8 cellular contexts compared by ENCODE assay signal in genomic region chr16:1678500-1679098, GRCh38. TPM values are rescaled to one million over a fixed set of nuclear protein-coding genes. Genes with fewer than 3 reads are reported as not detected.
DNase-seq lines count a peak whose midpoint lies in the region; FAIRE-seq and TF ChIP-seq lines count a peak whose summit lies in the region.

No MANE protein-coding gene starts in this region.

- H3K9me3 Mint-ChIP-seq in progenitor cell of endocrine pancreas (ENCODE audit: low read depth) = no peaks in the 10 kb centered on the region

- TF ChIP-seq CTCF in HFF-Myc (IDR thresholded peaks at IDR 0.05; ENCODE audit: low read depth, low read length, missing control alignments) (no peak), progenitor cell of endocrine pancreas (IDR thresholded peaks at IDR 0.05; ENCODE audit: unreplicated experiment) (no peak)

- peak overlapping the region; percentile 96 for H3K27ac Mint-ChIP-seq in progenitor cell of endocrine pancreas

- DNase-seq in COLO668 (lab: John Stamatoyannopoulos, UW; ENCODE audit: unreplicated experiment) (peak; percentile 68), HFF-Myc (ENCODE audit: extremely low read depth, low read depth) (no peak), OCI-M1 (lab: John Stamatoyannopoulos, UW) (peak; percentile 39), glomerular visceral epithelial cell (ENCODE audit: extremely low spot score) (peak; percentile 58), progenitor cell of endocrine pancreas (ENCODE audit: low spot score, unreplicated experiment) (no peak), urothelium cell line (ENCODE audit: low spot score) (peak; percentile 42), germinal center (ENCODE audit: low spot score) (no peak)
- DNase-seq in activated effector memory CD4-positive, alpha-beta T cell treated with Interleukin-2 at 50 U/mL for 16 hours = peak; percentile 31

- peak; percentile 30 for FAIRE-seq in urothelium cell line (lab: Jason Lieb, UNC)

- H3K4me3 Mint-ChIP-seq in progenitor cell of endocrine pancreas (ENCODE audit: low read depth) = peak overlapping the region; percentile 96

- H3K4me3 ChIP-seq in HFF-Myc (replicated peaks; ENCODE audit: low read depth, low read length) = peak overlapping the region; percentile 86

- no peaks in the 10 kb centered on the region for H3K27me3 Mint-ChIP-seq in progenitor cell of endocrine pancreas

- peaks cover 21% of the 10 kb centered on the region for H3K4me1 Mint-ChIP-seq in progenitor cell of endocrine pancreas (ENCODE audit: low read depth)

- H3K36me3 Mint-ChIP-seq in progenitor cell of endocrine pancreas (ENCODE audit: insufficient read depth) = peaks cover 14% of the 10 kb centered on the region

RNA-seq across cellular contexts. Expression of gene JPT2, which starts 0.5 kb away (rescaled TPM):
- total RNA-seq in progenitor cell of endocrine pancreas = 141 and 146 TPM in 2 replicates

RNA-seq across cellular contexts. Expression of gene MAPK8IP3, which starts 27.4 kb away (rescaled TPM):
- 153 and 157 TPM in 2 replicates for total RNA-seq in progenitor cell of endocrine pancreas

Comparison
In these comparisons a context has a peak if more than half of its experiments do, and no peak if none do; other contexts are left out.
1. DNase-seq: peak in COLO668 (single experiment), OCI-M1 (single experiment), activated effector memory CD4-positive, alpha-beta T cell treated with Interleukin-2 at 50 U/mL for 16 hours (single experiment), glomerular visceral epithelial cell (single experiment) and urothelium cell line (single experiment); none in HFF-Myc (single experiment), progenitor cell of endocrine pancreas (single experiment) and germinal center (single experiment).